Comparison of ENCODE assay signal across 8 cellular contexts in the genomic region with DNA sequence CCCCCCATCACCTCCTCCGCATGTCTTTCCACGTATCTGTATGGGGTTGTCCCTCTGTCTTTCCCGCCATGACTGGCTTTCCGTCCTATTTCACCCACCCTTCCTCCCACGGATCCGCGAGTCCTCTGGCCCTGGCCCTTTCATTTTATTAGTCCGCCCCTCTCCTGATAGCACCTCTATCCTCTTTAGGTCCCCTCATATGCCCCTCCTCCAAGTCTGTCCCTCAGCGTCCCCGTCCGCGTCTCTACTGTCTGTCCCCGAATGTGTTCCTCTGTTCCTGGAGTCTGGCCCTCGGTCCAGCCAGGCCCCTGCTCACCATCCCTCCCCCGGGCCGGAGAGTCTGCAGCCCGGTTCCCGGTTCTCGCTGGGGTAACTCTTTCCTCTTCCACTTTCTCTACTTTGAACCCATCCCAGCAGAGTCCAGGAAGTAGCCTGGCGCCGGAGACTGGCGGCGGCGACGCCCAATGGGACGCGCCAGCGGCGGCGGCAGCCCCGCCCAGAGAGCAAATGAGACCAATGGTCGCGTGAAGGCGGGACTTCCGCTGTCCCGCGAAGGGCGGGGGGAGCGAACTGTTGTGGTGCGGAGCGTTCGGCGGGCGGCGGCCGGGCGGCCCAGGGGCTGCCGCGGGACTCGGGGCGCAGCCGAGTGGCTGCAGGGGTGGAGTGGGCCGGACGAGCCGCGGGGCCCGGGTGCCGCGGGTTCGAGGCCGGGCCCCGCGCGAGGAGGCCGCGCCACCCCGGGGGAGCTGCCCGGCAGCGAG. TPM values are rescaled to one million over a fixed set of nuclear protein-coding genes. Genes with fewer than 3 reads are reported as not detected.
DNase-seq lines count a peak whose midpoint lies in the region; ATAC-seq and TF ChIP-seq lines count a peak whose summit lies in the region.

A gene with protein sequence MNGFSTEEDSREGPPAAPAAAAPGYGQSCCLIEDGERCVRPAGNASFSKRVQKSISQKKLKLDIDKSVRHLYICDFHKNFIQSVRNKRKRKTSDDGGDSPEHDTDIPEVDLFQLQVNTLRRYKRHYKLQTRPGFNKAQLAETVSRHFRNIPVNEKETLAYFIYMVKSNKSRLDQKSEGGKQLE (plus strand): TSS at position 576 of the 761 bp plus-strand sequence. CDS start 608 bp downstream, outside the sequence.

- peak within 1 kb of the TSS; percentile 67 for H3K27ac ChIP-seq in C4-2B

- DNase-seq in NCI-H748 (lab: John Stamatoyannopoulos, UW; ENCODE audit: unreplicated experiment), result peak; percentile 94
- DNase-seq in activated CD4-positive, alpha-beta T cell treated with anti-CD3 and anti-CD28 coated beads, Interleukin-2, amount 50 U/mL, for 1 hour, result peak; percentile 94
- peak; percentile 17 for DNase-seq in cortex of kidney (lab: John Stamatoyannopoulos, UW)
- DNase-seq in left lobe of liver (ENCODE audit: low spot score), result peak; percentile 98
- peak; percentile 96 for DNase-seq in stimulated activated CD4-positive, alpha-beta T cell treated with anti-CD3 and anti-CD28 coated beads, Interleukin-2, amount 100 ng/mL, for 24 hours

- ATAC-seq in GM19351 (IDR thresholded peaks at IDR 0.05; ENCODE audit: unreplicated experiment) (peak; percentile 85), HG03520 (IDR thresholded peaks at IDR 0.05; ENCODE audit: unreplicated experiment) (peak; percentile 95), left lobe of liver (peak; percentile 96)

- no peak for TF ChIP-seq CTCF in C4-2B (conservative IDR thresholded peaks at IDR 0.05)

RNA-seq across cellular contexts. Expression of the gene that starts here (rescaled TPM):
- 16.6 TPM for total RNA-seq in left lobe of liver

Comparison
In these comparisons a context has a peak if more than half of its experiments do, and no peak if none do; other contexts are left out.
1. Peak in every context shown above with its lines: DNase-seq, ATAC-seq and H3K27ac ChIP-seq.
2. DNase-seq: peak in every context shown above with its lines; median percentile 98 in left lobe of liver; 96 in stimulated activated CD4-positive, alpha-beta T cell treated with anti-CD3 and anti-CD28 coated beads, Interleukin-2, amount 100 ng/mL, for 24 hours; 94 in NCI-H748; 94 in activated CD4-positive, alpha-beta T cell treated with anti-CD3 and anti-CD28 coated beads, Interleukin-2, amount 50 U/mL, for 1 hour; 17 in cortex of kidney.